ENCODE assay signal across 8 cellular contexts in genomic region chr21:44870748-44871495, GRCh38. TPM values are rescaled to one million over a fixed set of nuclear protein-coding genes. Genes with fewer than 3 reads are reported as not detected.
DNase-seq lines count a peak whose midpoint lies in the region; ATAC-seq and TF ChIP-seq lines count a peak whose summit lies in the region.

No MANE protein-coding gene starts in this region.

- H3K79me2 ChIP-seq in MM.1S (ENCODE audit: low read length): peaks cover 70% of the 10 kb centered on the region

- peaks cover 19 to 41% of the 10 kb centered on the region in 2 donors for H3K4me1 ChIP-seq in breast epithelium
- H3K4me1 ChIP-seq in lower lobe of right lung: peaks cover 75% of the 10 kb centered on the region
- H3K4me1 ChIP-seq in transverse colon: peaks cover 48 to 82% (median 71%) of the 10 kb centered on the region in 4 donors
- peaks cover 30% of the 10 kb centered on the region for H3K4me1 ChIP-seq in MM.1S (ENCODE audit: low read length)

- H3K27ac ChIP-seq in breast epithelium: peak overlapping the region; percentile 91
- peak overlapping the region; percentile 98 for H3K27ac ChIP-seq in lower lobe of right lung
- H3K27ac ChIP-seq in transverse colon: peak overlapping the region; percentile 90 to 99 (median 96)
- H3K27ac ChIP-seq in MM.1S (ENCODE audit: low read length): no peak overlapping the region

- DNase-seq in activated CD4-positive, alpha-beta T cell treated with anti-CD3 and anti-CD28 coated beads, Interleukin-2, amount 50 U/mL, for 1 hour: peak; percentile 39
- no peak for DNase-seq in activated CD4-positive, alpha-beta T cell treated with anti-CD3 and anti-CD28 coated beads for 4 hours
- peak; percentile 81 to 93 for DNase-seq in breast epithelium (ENCODE audit: low spot score in 2 of 2)
- DNase-seq in lower lobe of right lung: no peak
- DNase-seq in transverse colon: peak; percentile 48
- DNase-seq in MM.1S: no peak
- no peak for DNase-seq in GDM1 (lab: John Stamatoyannopoulos, UW)

- H3K4me2 ChIP-seq in MM.1S (ENCODE audit: low read depth, low read length): no peak overlapping the region

- H3K4me3 ChIP-seq in breast epithelium (peak overlapping the region in 2 of 3 donors; percentile 15 to 87), lower lobe of right lung (peak overlapping the region; percentile 7), transverse colon (peak overlapping the region in 2 of 4 donors; percentile 76 to 99), MM.1S (ENCODE audit: low read length) (no peak overlapping the region)

- H3K36me3 ChIP-seq in breast epithelium (no peaks in the 10 kb centered on the region), lower lobe of right lung (peaks cover 9% of the 10 kb centered on the region), transverse colon (no peaks in the 10 kb centered on the region), MM.1S (replicated peaks; ENCODE audit: insufficient read depth, low read length) (no peaks in the 10 kb centered on the region)

- no peak overlapping the region for H2AFZ ChIP-seq in MM.1S (ENCODE audit: low read length)

- TF ChIP-seq POLR2A in breast epithelium (IDR thresholded peaks at IDR 0.05) (no peak), transverse colon (IDR thresholded peaks at IDR 0.05) (no peak)

- peaks cover 16% of the 10 kb centered on the region for H4K20me1 ChIP-seq in MM.1S (ENCODE audit: insufficient read depth, low read length)

- intact Hi-C loops in breast epithelium (cut with DNase I; ENCODE audit: low total_unique reads): loop anchor here (5.0 kb wide), 1 partner anchor 69 kb away; the partner anchor contains the start of gene UBE2G2
- intact Hi-C loops in lower lobe of right lung (cut with DNase I): no loop called here
- intact Hi-C loops in transverse colon (cut with DNase I; ENCODE audit: low total_unique reads): loop anchor here (10.0 kb wide), 1 partner anchor 56 kb away; the partner anchor contains the start of gene SUMO3

- no peaks in the 10 kb centered on the region for H3K27me3 ChIP-seq in breast epithelium
- no peaks in the 10 kb centered on the region for H3K27me3 ChIP-seq in lower lobe of right lung (ENCODE audit: low read depth)
- no peaks in the 10 kb centered on the region for H3K27me3 ChIP-seq in transverse colon
- no peaks in the 10 kb centered on the region for H3K27me3 ChIP-seq in MM.1S (replicated peaks; ENCODE audit: insufficient read depth, low read length)

- H3F3A ChIP-seq in MM.1S (ENCODE audit: insufficient read depth, low read length): peaks cover 19% of the 10 kb centered on the region

- no peak for TF ChIP-seq CTCF in breast epithelium (IDR thresholded peaks at IDR 0.05)
- no peak for TF ChIP-seq CTCF in lower lobe of right lung (IDR thresholded peaks at IDR 0.05)
- no peak for TF ChIP-seq CTCF in transverse colon (IDR thresholded peaks at IDR 0.05)
- no peak for TF ChIP-seq CTCF in MM.1S (IDR thresholded peaks at IDR 0.05; ENCODE audit: low read length)

- H3K9ac ChIP-seq in MM.1S (ENCODE audit: low read length): no peak overlapping the region

- in situ Hi-C loops in transverse colon (cut with MboI; ENCODE audit: low pct_ligation_motif_present in 1 of 4, low pct_unique_long_range_greater_than_20kb in 1 of 4, low sequenced_read_pairs in 3 of 4): loop anchor here in 1 of 4 donors (10.0 kb wide), 1 partner anchor 1024 kb away; no protein-coding TSS in a partner anchor

- WGBS in transverse colon (ENCODE audit: low coverage in 1 of 2), 2 donors: 53 to 54% methylated on average over 5 to 10 of the region's 10 CpGs

- ATAC-seq in lower lobe of right lung: no peak
- ATAC-seq in HG02571 (IDR thresholded peaks at IDR 0.05; ENCODE audit: unreplicated experiment): no peak

- no peak for TF ChIP-seq EP300 in transverse colon (IDR thresholded peaks at IDR 0.05; ENCODE audit: low read depth)

- H3K9me3 ChIP-seq in breast epithelium: no peaks in the 10 kb centered on the region
- no peaks in the 10 kb centered on the region for H3K9me3 ChIP-seq in lower lobe of right lung
- no peaks in the 10 kb centered on the region for H3K9me3 ChIP-seq in transverse colon
- no peaks in the 10 kb centered on the region for H3K9me3 ChIP-seq in MM.1S (replicated peaks; ENCODE audit: insufficient read depth, low read length)

- H3K9me2 ChIP-seq in MM.1S (replicated peaks; ENCODE audit: insufficient read depth, low read length): no peaks in the 10 kb centered on the region

RNA-seq across cellular contexts. Expression of gene PTTG1IP, which starts 2.6 kb away (rescaled TPM):
- total RNA-seq in breast epithelium (100 to 1,000 TPM; 187 to 351 (median 272) TPM), lower lobe of right lung (209 TPM), transverse colon (100 to 1,000 TPM; 157 to 552 (median 288) TPM)

RNA-seq across cellular contexts. Expression of gene ITGB2, which starts 49.8 kb away (rescaled TPM):
- total RNA-seq in breast epithelium (100 to 1,000 TPM in 1 of 3 donors, 10 to 100 TPM in 2; 19.7 to 242 (median 92.8) TPM), lower lobe of right lung (468 TPM), transverse colon (10 to 100 TPM; 14.2 to 32.4 (median 24.9) TPM)

RNA-seq across cellular contexts. Expression of gene SUMO3, which starts 53.1 kb away (rescaled TPM):
- total RNA-seq in breast epithelium (10 to 100 TPM; 64.2 to 64.8 (median 64.4) TPM), lower lobe of right lung (88.2 TPM), transverse colon (10 to 100 TPM; 18.3 to 56.7 (median 38.1) TPM)

Comparison
In these comparisons a context has a peak if more than half of its experiments do, and no peak if none do; other contexts are left out.
1. DNase-seq: peak in activated CD4-positive, alpha-beta T cell treated with anti-CD3 and anti-CD28 coated beads, Interleukin-2, amount 50 U/mL, for 1 hour (single experiment), breast epithelium (2 of 2) and transverse colon (single experiment); none in activated CD4-positive, alpha-beta T cell treated with anti-CD3 and anti-CD28 coated beads for 4 hours (0 of 2), lower lobe of right lung (single experiment), MM.1S (single experiment) and GDM1 (single experiment).